In the genomic region with DNA sequence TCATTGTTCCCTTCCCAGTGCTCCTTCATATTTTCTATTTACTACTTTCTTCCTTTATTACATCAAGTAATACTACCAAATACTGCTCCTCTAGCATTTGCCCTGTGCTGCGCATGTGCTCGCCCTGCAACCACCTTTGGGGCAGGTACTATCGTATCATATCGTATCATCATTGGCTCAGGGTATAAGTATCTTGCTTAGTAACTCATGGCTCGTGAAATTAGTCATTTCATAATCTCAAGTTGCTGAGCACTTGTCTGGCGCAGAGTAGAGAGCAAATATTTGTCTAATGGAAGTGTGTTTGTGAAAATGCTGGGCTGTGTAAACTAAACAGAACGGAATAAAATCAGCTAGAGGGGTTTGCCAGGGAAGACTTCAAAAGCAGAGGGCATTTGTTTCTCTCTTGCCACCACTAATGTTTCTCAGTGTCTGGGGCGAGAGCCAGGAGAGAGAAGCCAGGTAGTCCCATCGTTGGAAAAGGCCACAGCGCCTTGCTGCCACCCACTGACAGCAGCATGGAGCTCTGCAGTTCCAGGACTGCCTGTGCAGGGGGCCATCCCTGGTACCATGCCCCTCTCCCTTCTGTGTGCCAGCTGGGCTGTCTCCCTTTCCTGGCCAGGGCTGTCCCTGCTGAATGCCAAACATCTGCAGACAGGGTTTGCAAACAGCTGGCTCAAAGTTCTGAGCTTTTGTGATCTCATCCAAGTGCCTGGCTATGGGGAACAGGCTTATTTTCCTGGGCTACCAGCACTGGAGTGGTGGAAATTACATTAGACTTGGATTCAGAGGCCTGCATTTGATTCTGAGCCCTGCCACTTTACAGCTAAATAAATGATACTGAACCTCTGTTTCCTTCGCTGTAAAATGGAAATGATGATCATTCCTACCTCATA, we compare ENCODE assay signal across 13 cellular contexts. TPM values are rescaled to one million over a fixed set of nuclear protein-coding genes. Genes with fewer than 3 reads are reported as not detected.
DNase-seq lines count a peak whose midpoint lies in the region; ATAC-seq and TF ChIP-seq lines count a peak whose summit lies in the region.
"Had no signal": no experiment of that assay in that cellular context is flagged by ENCODE, and none has a peak within 500 bp of the region (broad histone marks: within the 10 kb centered on the region; RNA-seq: fewer than 3 reads in every experiment).

No MANE protein-coding gene starts in this region.

- intact Hi-C loops in sigmoid colon (cut with DNase I) = loop anchor here (2.0 to 10.0 kb wide), 3 partner anchors 72 to 164 kb away; a partner anchor contains a TSS

- no peak for TF ChIP-seq EP300 in sigmoid colon (IDR thresholded peaks at IDR 0.05)

- H3K27me3 ChIP-seq in GM23248 (replicated peaks; ENCODE audit: insufficient read depth) = no peaks in the 10 kb centered on the region
- H3K27me3 ChIP-seq in sigmoid colon = no peaks in the 10 kb centered on the region
- H3K27me3 ChIP-seq: uterus had no signal

- H3K4me2 ChIP-seq in GM23248 (ENCODE audit: unreplicated experiment) = peak overlapping the region; percentile 39
- H3K4me2 ChIP-seq: GM23338, smooth muscle cell had no signal

- DNase-seq in GM23248 (peak; percentile 73), NCI-H82 (lab: John Stamatoyannopoulos, UW) (peak; percentile 72), fibroblast of villous mesenchyme (ENCODE audit: low read depth) (peak; percentile 57), sigmoid colon (peak; percentile 81), SIG-M5 (lab: John Stamatoyannopoulos, UW) (no peak), glomerular visceral epithelial cell (ENCODE audit: extremely low spot score) (no peak), SIG-M5 treated with dmso at 0.1 percent for 504 hours (lab: John Stamatoyannopoulos, UW; ENCODE audit: unreplicated experiment) (no peak)
- DNase-seq: activated naive CD4-positive, alpha-beta T cell treated with anti-CD3 and anti-CD28 coated beads, Interleukin-2, amount 50 U/mL, for 16 hours had no signal

- H3K9ac ChIP-seq in GM23248 = peak overlapping the region; percentile 16

- H2AFZ ChIP-seq in GM23248 = peak overlapping the region; percentile 16; the same call in 1 of the 2 replicates

- no peaks in the 10 kb centered on the region for H4K20me1 ChIP-seq in GM23248 (ENCODE audit: insufficient read depth)

- peaks cover 24% of the 10 kb centered on the region for H3F3A ChIP-seq in GM23248 (ENCODE audit: insufficient read depth)

- H3K4me1 ChIP-seq in GM23248 (ENCODE audit: insufficient read depth) = peaks cover 44% of the 10 kb centered on the region
- peaks cover 0 to 40% (median 32%) of the 10 kb centered on the region in 4 donors for H3K4me1 ChIP-seq in sigmoid colon

- no peaks in the 10 kb centered on the region for H3K36me3 ChIP-seq in GM23248 (ENCODE audit: low read depth)
- H3K36me3 ChIP-seq in sigmoid colon = no peaks in the 10 kb centered on the region
- H3K36me3 ChIP-seq: uterus had no signal

- WGBS in GM23248 (ENCODE audit: low coverage in 1 of 2, low lambda C conversion rate in 2 of 2, missing lambda C conversion rate in 2 of 2), 2 experiments = 18 to 20% methylated on average over 10 to 11 of the region's 11 CpGs
- WGBS in sigmoid colon, 2 donors = 61 to 71% methylated on average over 11 of the region's 11 CpGs

- no peak for TF ChIP-seq POLR2A in sigmoid colon (IDR thresholded peaks at IDR 0.05)

- H3K4me3 ChIP-seq in GM23248 = no peak overlapping the region
- H3K4me3 ChIP-seq in fibroblast of villous mesenchyme (ENCODE audit: low read depth, low read length) = no peak overlapping the region
- no peak overlapping the region for H3K4me3 ChIP-seq in sigmoid colon
- H3K4me3 ChIP-seq: GM23338, smooth muscle cell, uterus had no signal

- in situ Hi-C loops in GM23248 (cut with MboI) = loop anchor here (25.0 kb wide), 1 partner anchor 464 kb away; no protein-coding TSS in a partner anchor

- TF ChIP-seq CTCF in fibroblast of villous mesenchyme (IDR thresholded peaks at IDR 0.05; ENCODE audit: insufficient read depth, low read depth, low read length) (peak; percentile 39), sigmoid colon (IDR thresholded peaks at IDR 0.05) (peak in 3 of 4 experiments; percentile 19 to 41 (median 41))

- H3K27ac ChIP-seq in GM23248 (peak overlapping the region; percentile 27; the same call in 1 of the 2 replicates), sigmoid colon (peak overlapping the region in 3 of 4 donors; percentile 62 to 67 (median 62))

- H3K9me2 ChIP-seq in GM23248 (ENCODE audit: insufficient read depth) = no peaks in the 10 kb centered on the region

- ATAC-seq in HG03108 (IDR thresholded peaks at IDR 0.05; ENCODE audit: unreplicated experiment) = no peak
- ATAC-seq: GM23338 had no signal

- H3K79me2 ChIP-seq in GM23248 (ENCODE audit: insufficient read depth) = no peaks in the 10 kb centered on the region

- H3K9me3 ChIP-seq in GM23248 (ENCODE audit: low read depth) (no peaks in the 10 kb centered on the region), sigmoid colon (no peaks in the 10 kb centered on the region)
- H3K9me3 ChIP-seq: uterus had no signal

RNA-seq across cellular contexts. Expression of a gene that starts 19.9 kb away (rescaled TPM):
- total RNA-seq in GM23248 (2014; rRNA removed; shearing (Covaris generic)) = 16.2 and 24.5 TPM in 2 replicates
- 15.2 and 15.8 TPM in 2 replicates for polyA plus RNA-seq in GM23248 (2016; fragmentation: Nextera tagmentation; extraction: Ambion mirVana)
- total RNA-seq in fibroblast of villous mesenchyme = 13.2 and 19.0 TPM in 2 replicates
- total RNA-seq in sigmoid colon = 10 to 100 TPM in 3 of 4 donors, 1 to 10 TPM in 1; 8.0 to 14.1 (median 11.5) TPM
- 10 to 100 TPM; 33.0 to 78.8 (median 52.9) TPM for polyA plus RNA-seq in sigmoid colon

RNA-seq across cellular contexts. Expression of a gene that starts 34.3 kb away (rescaled TPM):
- total RNA-seq in GM23248 (2014; rRNA removed; shearing (Covaris generic)) = 0.13 TPM in 1 of 2 replicates, not detected in the other
- polyA plus RNA-seq in GM23248 (2016; fragmentation: Nextera tagmentation; extraction: Ambion mirVana) = 0.51 and 0.76 TPM in 2 replicates
- total RNA-seq in fibroblast of villous mesenchyme = under 0.01 TPM in 2 replicates
- total RNA-seq in sigmoid colon = under 1 TPM in 3 of 4 donors, not detected in 1; 0.16 to 0.83 (median 0.54) TPM
- polyA plus RNA-seq in sigmoid colon = 1 to 10 TPM in 2 of 3 donors, under 1 TPM in 1; 0.86 to 1.6 (median 1.2) TPM
- total RNA-seq: GM23338; smooth muscle cell; T-helper 2 cell treated with Interferon-gamma antibody and Interleukin-4, amounts not matched to agents 100 ng/mL and 5 ng/mL, for 36 hours had no signal
- polyA plus RNA-seq: GM23338 had no signal

RNA-seq across cellular contexts. Expression of a gene that starts 43.7 kb away (rescaled TPM):
- 49.7 and 63.2 TPM in 2 replicates for total RNA-seq in GM23248 (2014; rRNA removed; shearing (Covaris generic))
- polyA plus RNA-seq in GM23248 (2016; fragmentation: Nextera tagmentation; extraction: Ambion mirVana) = 76.6 and 83.4 TPM in 2 replicates
- 39.7 and 41.6 TPM in 2 replicates for total RNA-seq in fibroblast of villous mesenchyme
- 10 to 100 TPM; 79.2 to 95.6 (median 92.7) TPM for total RNA-seq in sigmoid colon
- 10 to 100 TPM; 49.4 to 69.1 (median 51.8) TPM for polyA plus RNA-seq in sigmoid colon

Comparison
In these comparisons a context has a peak if more than half of its experiments do, and no peak if none do; other contexts are left out.
1. DNase-seq: peak in GM23248 (single experiment), NCI-H82 (single experiment), fibroblast of villous mesenchyme (single experiment) and sigmoid colon (single experiment); none in SIG-M5 (single experiment), glomerular visceral epithelial cell (single experiment) and SIG-M5 treated with dmso at 0.1 percent for 504 hours (single experiment).